Comparison of ENCODE assay signal across 1 cellular context in the genomic region with DNA sequence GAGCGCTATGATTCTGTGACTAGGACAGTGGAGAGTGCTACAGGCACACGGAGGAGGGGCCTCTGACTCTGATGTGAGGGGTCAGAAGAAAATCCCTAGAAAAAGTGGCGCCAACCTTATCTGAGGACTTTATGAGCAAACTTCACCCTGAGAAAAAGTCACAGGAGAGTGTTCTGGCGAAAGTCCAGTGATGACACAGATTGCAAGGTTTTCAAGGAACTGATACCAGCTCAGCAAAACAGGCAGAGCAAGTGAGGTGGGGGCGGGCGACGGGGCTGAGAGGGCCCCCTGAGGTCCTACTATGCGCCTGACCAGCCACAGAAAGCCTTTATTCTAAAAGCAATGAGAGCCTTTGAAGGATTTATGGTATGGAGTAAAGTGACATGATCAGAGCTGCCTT.
A peak's percentile ranks its signal among the peaks of the same experiment; 100 is the strongest.
TF ChIP-seq lines count a peak whose summit lies in the region.

No MANE protein-coding gene starts in this region.

TF ChIP-seq in GM12878, 131 proteins besides CTCF, POLR2A, EP300 and RAD21 (continued from another document and continues in another):
- TF ChIP-seq ZNF592 (IDR thresholded peaks at IDR 0.05) (peak; percentile 72; the same call in 1 of the 2 replicates), GATAD2B (conservative IDR thresholded peaks at IDR 0.05; ENCODE audit: low read depth) (peak; percentile 80), BMI1 (IDR thresholded peaks at IDR 0.05; ENCODE audit: borderline replicate concordance) (0 out of 2 replicates have a peak, but pooled peaks have one; percentile 29), YY1 (IDR thresholded peaks at IDR 0.05; ENCODE audit: low read depth, low read length) (0 out of 2 replicates have a peak, but pooled peaks have one; percentile 19), EGR1 (IDR thresholded peaks at IDR 0.05; ENCODE audit: borderline replicate concordance in 1 of 2, low read depth in 2 of 2, low read length in 2 of 2) (peak in 1 of 2 experiments; percentile 55; a peak in 1 of 3 replicates), MTA2 (IDR thresholded peaks at IDR 0.05; ENCODE audit: low read depth) (peak; percentile 78), SMC3 (IDR thresholded peaks at IDR 0.05; ENCODE audit: borderline replicate concordance, low read length) (peak; percentile 23; the same call in 1 of the 2 replicates), TCF12 (IDR thresholded peaks at IDR 0.05; ENCODE audit: low read depth, low read length) (peak; percentile 68; the same call in 1 of the 2 replicates), ZNF217 (IDR thresholded peaks at IDR 0.05) (peak; percentile 98), CREM (IDR thresholded peaks at IDR 0.05; ENCODE audit: low read depth) (peak; percentile 50), IRF3 (IDR thresholded peaks at IDR 0.05) (no peak), RUNX3 (IDR thresholded peaks at IDR 0.05; ENCODE audit: low read length) (peak; percentile 57), BACH1 (IDR thresholded peaks at IDR 0.05; ENCODE audit: borderline replicate concordance) (peak; percentile 67; the same call in 1 of the 2 replicates), DPF2 (IDR thresholded peaks at IDR 0.05) (peak; percentile 100), SPI1 (IDR thresholded peaks at IDR 0.05; ENCODE audit: borderline replicate concordance, insufficient read depth, low read depth, low read length) (peak; percentile 94), EED (IDR thresholded peaks at IDR 0.05; ENCODE audit: low read depth) (peak; percentile 87), IKZF2 (IDR thresholded peaks at IDR 0.05) (peak; percentile 76 to 84; a peak in 3 of 4 replicates), ATF7 (IDR thresholded peaks at IDR 0.05; ENCODE audit: low read depth) (peak; percentile 72), TBL1XR1 (IDR thresholded peaks at IDR 0.05; ENCODE audit: low read depth, low read length) (no peak), USF2 (IDR thresholded peaks at IDR 0.05; ENCODE audit: borderline replicate concordance, low read depth, low read length) (no peak), ZBTB11 (CRISPR knock-in tag; IDR thresholded peaks at IDR 0.05) (no peak), ZBED1 (IDR thresholded peaks at IDR 0.05; ENCODE audit: borderline replicate concordance) (no peak), TARDBP (IDR thresholded peaks at IDR 0.05; ENCODE audit: borderline replicate concordance) (no peak), NR2F1 (conservative IDR thresholded peaks at IDR 0.05) (peak; percentile 45; the same call in 1 of the 2 replicates), MYB (IDR thresholded peaks at IDR 0.05; ENCODE audit: borderline replicate concordance, low read depth, low read length) (no peak), IRF4 (IDR thresholded peaks at IDR 0.05; ENCODE audit: low read depth, low read length) (peak; percentile 91), JUNB (IDR thresholded peaks at IDR 0.05) (peak; percentile 79), ZNF24 (IDR thresholded peaks at IDR 0.05) (peak; percentile 76; the same call in 1 of the 2 replicates), IKZF1 (conservative IDR thresholded peaks at IDR 0.05) (peak; percentile 79), CHD2 (IDR thresholded peaks at IDR 0.05; ENCODE audit: borderline replicate concordance, low read depth, low read length) (peak; percentile 57; the same call in 1 of the 2 replicates), SMAD1 (IDR thresholded peaks at IDR 0.05; ENCODE audit: low read depth, partially characterized antibody) (peak; percentile 86), PAX8 (IDR thresholded peaks at IDR 0.05) (no peak), SRF (IDR thresholded peaks at IDR 0.05; ENCODE audit: low read depth in 2 of 2, low read length in 2 of 2) (no peak)
- TF ChIP-seq, protein P1, sequence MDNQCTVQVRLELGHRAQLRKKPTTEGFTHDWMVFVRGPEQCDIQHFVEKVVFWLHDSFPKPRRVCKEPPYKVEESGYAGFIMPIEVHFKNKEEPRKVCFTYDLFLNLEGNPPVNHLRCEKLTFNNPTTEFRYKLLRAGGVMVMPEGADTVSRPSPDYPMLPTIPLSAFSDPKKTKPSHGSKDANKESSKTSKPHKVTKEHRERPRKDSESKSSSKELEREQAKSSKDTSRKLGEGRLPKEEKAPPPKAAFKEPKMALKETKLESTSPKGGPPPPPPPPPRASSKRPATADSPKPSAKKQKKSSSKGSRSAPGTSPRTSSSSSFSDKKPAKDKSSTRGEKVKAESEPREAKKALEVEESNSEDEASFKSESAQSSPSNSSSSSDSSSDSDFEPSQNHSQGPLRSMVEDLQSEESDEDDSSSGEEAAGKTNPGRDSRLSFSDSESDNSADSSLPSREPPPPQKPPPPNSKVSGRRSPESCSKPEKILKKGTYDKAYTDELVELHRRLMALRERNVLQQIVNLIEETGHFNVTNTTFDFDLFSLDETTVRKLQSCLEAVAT (IDR thresholded peaks at IDR 0.05) = no peak
- TF ChIP-seq, protein P2, sequence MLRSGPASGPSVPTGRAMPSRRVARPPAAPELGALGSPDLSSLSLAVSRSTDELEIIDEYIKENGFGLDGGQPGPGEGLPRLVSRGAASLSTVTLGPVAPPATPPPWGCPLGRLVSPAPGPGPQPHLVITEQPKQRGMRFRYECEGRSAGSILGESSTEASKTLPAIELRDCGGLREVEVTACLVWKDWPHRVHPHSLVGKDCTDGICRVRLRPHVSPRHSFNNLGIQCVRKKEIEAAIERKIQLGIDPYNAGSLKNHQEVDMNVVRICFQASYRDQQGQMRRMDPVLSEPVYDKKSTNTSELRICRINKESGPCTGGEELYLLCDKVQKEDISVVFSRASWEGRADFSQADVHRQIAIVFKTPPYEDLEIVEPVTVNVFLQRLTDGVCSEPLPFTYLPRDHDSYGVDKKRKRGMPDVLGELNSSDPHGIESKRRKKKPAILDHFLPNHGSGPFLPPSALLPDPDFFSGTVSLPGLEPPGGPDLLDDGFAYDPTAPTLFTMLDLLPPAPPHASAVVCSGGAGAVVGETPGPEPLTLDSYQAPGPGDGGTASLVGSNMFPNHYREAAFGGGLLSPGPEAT (IDR thresholded peaks at IDR 0.05; ENCODE audit: low read depth) = peak; percentile 80
- TF ChIP-seq, protein P3, sequence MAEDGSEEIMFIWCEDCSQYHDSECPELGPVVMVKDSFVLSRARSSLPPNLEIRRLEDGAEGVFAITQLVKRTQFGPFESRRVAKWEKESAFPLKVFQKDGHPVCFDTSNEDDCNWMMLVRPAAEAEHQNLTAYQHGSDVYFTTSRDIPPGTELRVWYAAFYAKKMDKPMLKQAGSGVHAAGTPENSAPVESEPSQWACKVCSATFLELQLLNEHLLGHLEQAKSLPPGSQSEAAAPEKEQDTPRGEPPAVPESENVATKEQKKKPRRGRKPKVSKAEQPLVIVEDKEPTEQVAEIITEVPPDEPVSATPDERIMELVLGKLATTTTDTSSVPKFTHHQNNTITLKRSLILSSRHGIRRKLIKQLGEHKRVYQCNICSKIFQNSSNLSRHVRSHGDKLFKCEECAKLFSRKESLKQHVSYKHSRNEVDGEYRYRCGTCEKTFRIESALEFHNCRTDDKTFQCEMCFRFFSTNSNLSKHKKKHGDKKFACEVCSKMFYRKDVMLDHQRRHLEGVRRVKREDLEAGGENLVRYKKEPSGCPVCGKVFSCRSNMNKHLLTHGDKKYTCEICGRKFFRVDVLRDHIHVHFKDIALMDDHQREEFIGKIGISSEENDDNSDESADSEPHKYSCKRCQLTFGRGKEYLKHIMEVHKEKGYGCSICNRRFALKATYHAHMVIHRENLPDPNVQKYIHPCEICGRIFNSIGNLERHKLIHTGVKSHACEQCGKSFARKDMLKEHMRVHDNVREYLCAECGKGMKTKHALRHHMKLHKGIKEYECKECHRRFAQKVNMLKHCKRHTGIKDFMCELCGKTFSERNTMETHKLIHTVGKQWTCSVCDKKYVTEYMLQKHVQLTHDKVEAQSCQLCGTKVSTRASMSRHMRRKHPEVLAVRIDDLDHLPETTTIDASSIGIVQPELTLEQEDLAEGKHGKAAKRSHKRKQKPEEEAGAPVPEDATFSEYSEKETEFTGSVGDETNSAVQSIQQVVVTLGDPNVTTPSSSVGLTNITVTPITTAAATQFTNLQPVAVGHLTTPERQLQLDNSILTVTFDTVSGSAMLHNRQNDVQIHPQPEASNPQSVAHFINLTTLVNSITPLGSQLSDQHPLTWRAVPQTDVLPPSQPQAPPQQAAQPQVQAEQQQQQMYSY (CRISPR knock-in tag; IDR thresholded peaks at IDR 0.05) = no peak
- TF ChIP-seq, protein P4, sequence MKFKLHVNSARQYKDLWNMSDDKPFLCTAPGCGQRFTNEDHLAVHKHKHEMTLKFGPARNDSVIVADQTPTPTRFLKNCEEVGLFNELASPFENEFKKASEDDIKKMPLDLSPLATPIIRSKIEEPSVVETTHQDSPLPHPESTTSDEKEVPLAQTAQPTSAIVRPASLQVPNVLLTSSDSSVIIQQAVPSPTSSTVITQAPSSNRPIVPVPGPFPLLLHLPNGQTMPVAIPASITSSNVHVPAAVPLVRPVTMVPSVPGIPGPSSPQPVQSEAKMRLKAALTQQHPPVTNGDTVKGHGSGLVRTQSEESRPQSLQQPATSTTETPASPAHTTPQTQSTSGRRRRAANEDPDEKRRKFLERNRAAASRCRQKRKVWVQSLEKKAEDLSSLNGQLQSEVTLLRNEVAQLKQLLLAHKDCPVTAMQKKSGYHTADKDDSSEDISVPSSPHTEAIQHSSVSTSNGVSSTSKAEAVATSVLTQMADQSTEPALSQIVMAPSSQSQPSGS (IDR thresholded peaks at IDR 0.05; ENCODE audit: low read length) = peak; percentile 77
